Comparison of ENCODE assay signal across 22 cellular contexts in genomic region chr21:43591468-43592050, GRCh38.
DNase-seq lines count a peak whose midpoint lies in the region; ATAC-seq and TF ChIP-seq lines count a peak whose summit lies in the region.
"Had no signal": no experiment of that assay in that cellular context is flagged by ENCODE, and none has a peak within 500 bp of the region (broad histone marks: within the 10 kb centered on the region; RNA-seq: fewer than 3 reads in every experiment).

No MANE protein-coding gene starts in this region.

- peaks cover 31% of the 10 kb centered on the region for H3K4me1 ChIP-seq in GM23248 (ENCODE audit: insufficient read depth)

- intact Hi-C loops in activated CD8-positive, alpha-beta T cell treated with anti-CD3 and anti-CD28 coated beads for 36 hours (cut with micrococcal nuclease): no loop called here

- no peak overlapping the region for H3K9ac ChIP-seq in GM23248

- POLR2A ChIA-PET in activated CD8-positive, alpha-beta T cell treated with anti-CD3 and anti-CD28 coated beads for 36 hours (lab: Charles Lee): no interaction called here

- CTCF ChIA-PET in activated CD8-positive, alpha-beta T cell treated with anti-CD3 and anti-CD28 coated beads for 36 hours (lab: Charles Lee): no interaction called here

- no peak overlapping the region for H3K27ac ChIP-seq in GM23248
- peak overlapping the region; percentile 99 for H3K27ac ChIP-seq in epithelial cell of prostate
- H3K27ac ChIP-seq: cardiac muscle cell, neutrophil, suprapubic skin, VCaP had no signal

- H3K4me3 Mint-ChIP-seq in activated CD8-positive, alpha-beta T cell treated with anti-CD3 and anti-CD28 coated beads for 36 hours: no peak overlapping the region

- no peaks in the 10 kb centered on the region for H3K36me3 ChIP-seq in GM23248 (ENCODE audit: low read depth)
- H3K36me3 ChIP-seq: cardiac muscle cell, neutrophil, suprapubic skin had no signal

- no peak overlapping the region for H3K27ac Mint-ChIP-seq in activated CD8-positive, alpha-beta T cell treated with anti-CD3 and anti-CD28 coated beads for 36 hours

- no peaks in the 10 kb centered on the region for H3K9me3 Mint-ChIP-seq in activated CD8-positive, alpha-beta T cell treated with anti-CD3 and anti-CD28 coated beads for 36 hours

- no peak overlapping the region for H3K4me2 ChIP-seq in GM23248 (ENCODE audit: unreplicated experiment)

- DNase-seq in GM23248 (peak; percentile 33), SK-MEL-5 (ENCODE audit: low read depth, low spot score) (peak; percentile 30), epithelial cell of prostate (ENCODE audit: low read depth, low spot score) (no peak), pulmonary artery endothelial cell (ENCODE audit: low read depth, low spot score) (peak; percentile 59), AG08395 (ENCODE audit: low spot score) (no peak)
- no peak for DNase-seq in activated CD8-positive, alpha-beta T cell treated with anti-CD3 and anti-CD28 coated beads for 36 hours
- DNase-seq: activated CD4-positive, alpha-beta T cell treated with anti-CD3 and anti-CD28 coated beads, Interleukin-2, amount 50 U/mL, for 48 hours; activated T-cell treated with anti-CD3 and anti-CD28 coated beads, Interleukin-2, amount 50 U/mL, for 48 hours; Calu3; effector CD4-positive, alpha-beta T cell; foreskin keratinocyte; GDM1; NCI-H1105; NCI-H526 treated with DMSO at 0.1 percent for 48 hours; PC-3; stimulated activated CD4-positive, alpha-beta T cell treated with anti-CD3 and anti-CD28 coated beads, Interleukin-4, amount 100 ng/mL, for 24 hours had no signal

- no peaks in the 10 kb centered on the region for H3K4me1 Mint-ChIP-seq in activated CD8-positive, alpha-beta T cell treated with anti-CD3 and anti-CD28 coated beads for 36 hours (ENCODE audit: low read depth)

- WGBS in GM23248 (ENCODE audit: low coverage in 1 of 2, low lambda C conversion rate in 2 of 2, missing lambda C conversion rate in 2 of 2), 2 experiments: 80 to 81% methylated on average over 3 of the region's 3 CpGs

- no peaks in the 10 kb centered on the region for H3K9me3 ChIP-seq in GM23248 (ENCODE audit: low read depth)
- H3K9me3 ChIP-seq: neutrophil, suprapubic skin had no signal

- no peaks in the 10 kb centered on the region for H3K79me2 ChIP-seq in GM23248 (ENCODE audit: insufficient read depth)

- no peaks in the 10 kb centered on the region for H3K36me3 Mint-ChIP-seq in activated CD8-positive, alpha-beta T cell treated with anti-CD3 and anti-CD28 coated beads for 36 hours (ENCODE audit: low read depth)

- no peaks in the 10 kb centered on the region for H4K20me1 ChIP-seq in GM23248 (ENCODE audit: insufficient read depth)

- H3F3A ChIP-seq in GM23248 (ENCODE audit: insufficient read depth): peaks cover 15% of the 10 kb centered on the region

- H3K27me3 ChIP-seq in GM23248 (replicated peaks; ENCODE audit: insufficient read depth): no peaks in the 10 kb centered on the region
- H3K27me3 ChIP-seq: cardiac muscle cell, foreskin keratinocyte, suprapubic skin had no signal

- H3K4me3 ChIP-seq in GM23248: no peak overlapping the region
- H3K4me3 ChIP-seq: cardiac muscle cell, suprapubic skin had no signal

- in situ Hi-C loops in GM23248 (cut with MboI) (no loop called here), SK-MEL-5 (cut with HindIII; ENCODE audit: low pct_unique_long_range_greater_than_20kb, low sequenced_read_pairs) (no loop called here)

- TF ChIP-seq CTCF in activated CD8-positive, alpha-beta T cell treated with anti-CD3 and anti-CD28 coated beads for 36 hours (IDR thresholded peaks at IDR 0.05): no peak

- no peaks in the 10 kb centered on the region for H3K9me2 ChIP-seq in GM23248 (ENCODE audit: insufficient read depth)

- no peaks in the 10 kb centered on the region for H3K27me3 Mint-ChIP-seq in activated CD8-positive, alpha-beta T cell treated with anti-CD3 and anti-CD28 coated beads for 36 hours

- H2AFZ ChIP-seq in GM23248: no peak overlapping the region

- ATAC-seq in GM21515 (IDR thresholded peaks at IDR 0.05; ENCODE audit: unreplicated experiment) (no peak), esophagus mucosa (no peak)
- no peak for ATAC-seq in activated CD8-positive, alpha-beta T cell treated with anti-CD3 and anti-CD28 coated beads for 36 hours
- ATAC-seq: foreskin keratinocyte, PC-3 had no signal

Comparison
In these comparisons a context has a peak if more than half of its experiments do, and no peak if none do; other contexts are left out.
1. DNase-seq: peak in GM23248 (single experiment), SK-MEL-5 (single experiment) and pulmonary artery endothelial cell (single experiment); none in epithelial cell of prostate (single experiment), AG08395 (single experiment) and activated CD8-positive, alpha-beta T cell treated with anti-CD3 and anti-CD28 coated beads for 36 hours (single experiment).